In genomic region chr1:206723500-206724472, GRCh38 we compare ENCODE assay signal across 10 cellular contexts. TPM values are rescaled to one million over a fixed set of nuclear protein-coding genes. Genes with fewer than 3 reads are reported as not detected.
DNase-seq lines count a peak whose midpoint lies in the region; ATAC-seq and TF ChIP-seq lines count a peak whose summit lies in the region.
"Had no signal": no experiment of that assay in that cellular context is flagged by ENCODE, and none has a peak within 500 bp of the region (broad histone marks: within the 10 kb centered on the region; RNA-seq: fewer than 3 reads in every experiment).

No MANE protein-coding gene starts in this region.

- no peak overlapping the region for H3K4me3 ChIP-seq in breast epithelium
- peak overlapping the region in 1 of 4 donors; percentile 6 for H3K4me3 ChIP-seq in upper lobe of left lung
- H3K4me3 ChIP-seq in naive thymus-derived CD4-positive, alpha-beta T cell (ENCODE audit: low read length) = no peak overlapping the region

- peaks cover 41 to 60% (median 54%) of the 10 kb centered on the region in 7 donors for H3K4me1 Mint-ChIP-seq in naive thymus-derived CD4-positive, alpha-beta T cell

- peak in 1 of 4 donors; percentile 73 for TF ChIP-seq EP300 in upper lobe of left lung (IDR thresholded peaks at IDR 0.05)

- H3K27me3 ChIP-seq in breast epithelium (no peaks in the 10 kb centered on the region), upper lobe of left lung (no peaks in the 10 kb centered on the region)
- H3K27me3 ChIP-seq in naive thymus-derived CD4-positive, alpha-beta T cell (ENCODE audit: control insufficient read depth in 2 of 2, insufficient read depth in 2 of 2, low read length in 2 of 2) = no peaks in the 10 kb centered on the region
- H3K27me3 ChIP-seq: BE2C had no signal

- TF ChIP-seq CTCF in breast epithelium (IDR thresholded peaks at IDR 0.05) = peak in 2 of 3 donors; percentile 14 to 20
- TF ChIP-seq CTCF in upper lobe of left lung (IDR thresholded peaks at IDR 0.05) = peak in 3 of 6 experiments; percentile 42 to 64 (median 51)

- intact Hi-C loops in breast epithelium (cut with DNase I; ENCODE audit: low total_unique reads) = no loop called here
- intact Hi-C loops in naive thymus-derived CD4-positive, alpha-beta T cell (cut with micrococcal nuclease) = loop anchor here in 1 of 2 donors (2.0 kb wide), 1 partner anchor 21 kb away; no protein-coding TSS in a partner anchor

- H3K4me1 ChIP-seq in breast epithelium = peaks cover 0 to 27% of the 10 kb centered on the region in 2 donors
- H3K4me1 ChIP-seq in upper lobe of left lung = peaks cover 45 to 60% (median 53%) of the 10 kb centered on the region in 4 donors
- H3K4me1 ChIP-seq in naive thymus-derived CD4-positive, alpha-beta T cell (ENCODE audit: control insufficient read depth in 2 of 2, insufficient read depth in 2 of 2, low read length in 2 of 2) = peaks cover 17 to 25% of the 10 kb centered on the region in 2 donors

- H3K36me3 Mint-ChIP-seq in naive thymus-derived CD4-positive, alpha-beta T cell = peaks cover 0 to 4% (median 0%) of the 10 kb centered on the region in 5 donors

- H3K9me3 ChIP-seq in breast epithelium (no peaks in the 10 kb centered on the region), upper lobe of left lung (no peaks in the 10 kb centered on the region)
- no peaks in the 10 kb centered on the region for H3K9me3 ChIP-seq in naive thymus-derived CD4-positive, alpha-beta T cell (ENCODE audit: control insufficient read depth in 2 of 3, low read length in 3 of 3)
- H3K9me3 ChIP-seq: BE2C had no signal

- no peaks in the 10 kb centered on the region for H3K27me3 Mint-ChIP-seq in naive thymus-derived CD4-positive, alpha-beta T cell

- H3K4me3 Mint-ChIP-seq in naive thymus-derived CD4-positive, alpha-beta T cell = no peak overlapping the region

- H3K36me3 ChIP-seq in breast epithelium = no peaks in the 10 kb centered on the region
- H3K36me3 ChIP-seq in upper lobe of left lung = peaks cover 0 to 3% (median 0%) of the 10 kb centered on the region in 4 donors
- H3K36me3 ChIP-seq in naive thymus-derived CD4-positive, alpha-beta T cell (ENCODE audit: control insufficient read depth in 2 of 3, insufficient read depth in 3 of 3, low read length in 3 of 3) = peaks cover 0 to under 1% (median 0%) of the 10 kb centered on the region in 3 experiments
- H3K36me3 ChIP-seq: BE2C had no signal

- 56 to 62% methylated on average over 14 to 16 of the region's 16 CpGs for WGBS in upper lobe of left lung, 2 donors

- CTCF ChIA-PET in naive thymus-derived CD4-positive, alpha-beta T cell (lab: Charles Lee) = interaction anchor here (0.9 to 7.1 kb wide), 10 partner anchors 8 to 259 kb away, joined by 3 to 61 read pairs (median 6); no protein-coding TSS in a partner anchor

- POLR2A ChIA-PET in naive thymus-derived CD4-positive, alpha-beta T cell (lab: Charles Lee) = interaction anchor here (1.4 to 1.6 kb wide), 2 partner anchors 9 to 12 kb away, joined by 3 to 7 read pairs; no protein-coding TSS in a partner anchor

- peaks cover 0 to under 1% (median 0%) of the 10 kb centered on the region in 11 donors for H3K9me3 Mint-ChIP-seq in naive thymus-derived CD4-positive, alpha-beta T cell

- peak; percentile 67 to 87 for ATAC-seq in upper lobe of left lung (ENCODE audit: low FRiP score in 2 of 2)
- no peak for ATAC-seq in HG02870 (IDR thresholded peaks at IDR 0.05; ENCODE audit: unreplicated experiment)
- ATAC-seq in naive thymus-derived CD4-positive, alpha-beta T cell = no peak

- H3K27ac Mint-ChIP-seq in naive thymus-derived CD4-positive, alpha-beta T cell = peak overlapping the region in 4 of 9 donors; percentile 12 to 83 (median 46)

- DNase-seq in activated CD8-positive, alpha-beta memory T cell treated with anti-CD3 and anti-CD28 coated beads for 24 hours = peak; percentile 46
- no peak for DNase-seq in activated CD8-positive, alpha-beta memory T cell treated with anti-CD3 and anti-CD28 coated beads, Interleukin-2, amount 50 U/mL, for 48 hours
- DNase-seq in breast epithelium (ENCODE audit: low spot score in 2 of 2) = peak in 1 of 2 donors; percentile 51
- peak; percentile 31 for DNase-seq in left kidney (ENCODE audit: low read depth, low spot score)
- DNase-seq in upper lobe of left lung = peak; percentile 63 to 84
- DNase-seq in stimulated activated CD4-positive, alpha-beta T cell treated with anti-CD3 and anti-CD28 coated beads, Interleukin-4, amount 100 ng/mL, for 1 hour = no peak
- no peak for DNase-seq in naive thymus-derived CD4-positive, alpha-beta T cell
- DNase-seq: BE2C had no signal

- TF ChIP-seq POLR2A in breast epithelium (IDR thresholded peaks at IDR 0.05) (no peak), upper lobe of left lung (IDR thresholded peaks at IDR 0.05) (no peak)

- H3K27ac ChIP-seq in breast epithelium (peak overlapping the region; percentile 73 to 81), upper lobe of left lung (peak overlapping the region; percentile 72 to 87 (median 79))
- no peak overlapping the region for H3K27ac ChIP-seq in naive thymus-derived CD4-positive, alpha-beta T cell (ENCODE audit: low read depth, low read length)

RNA-seq across cellular contexts. Expression of gene MAPKAPK2, which starts 39.1 kb away (rescaled TPM):
- total RNA-seq in breast epithelium (10 to 100 TPM; 47.4 to 69.2 (median 67.2) TPM), upper lobe of left lung (100 to 1,000 TPM in 2 of 6 donors, 10 to 100 TPM in 4; 64.8 to 135 (median 84.3) TPM)
- total RNA-seq in naive thymus-derived CD4-positive, alpha-beta T cell = 100 to 1,000 TPM in 1 of 5 experiments, 10 to 100 TPM in 4; 49.6 to 123 (median 80.5) TPM
- 1 to 10 TPM; 1.4 to 2.0 TPM for polyA plus RNA-seq in naive thymus-derived CD4-positive, alpha-beta T cell

RNA-seq across cellular contexts. Expression of gene IL19, which starts 46.8 kb away (rescaled TPM):
- total RNA-seq in breast epithelium (not detected), upper lobe of left lung (not detected)
- not detected for total RNA-seq in naive thymus-derived CD4-positive, alpha-beta T cell
- not detected for polyA plus RNA-seq in naive thymus-derived CD4-positive, alpha-beta T cell
- total RNA-seq: temporal lobe had no signal

RNA-seq across cellular contexts. Expression of gene IL10, which starts 48.5 kb away (rescaled TPM):
- total RNA-seq in breast epithelium (1 to 10 TPM in 2 of 3 donors, under 1 TPM in 1; 0.98 to 5.3 (median 4.3) TPM), upper lobe of left lung (1 to 10 TPM in 4 of 6 donors, under 1 TPM in 2; 0.55 to 5.2 (median 3.3) TPM)
- 1 to 10 TPM in 2 of 5 experiments, under 1 TPM in 2, not detected in 1; 0.19 to 2.7 (median 0.69) TPM for total RNA-seq in naive thymus-derived CD4-positive, alpha-beta T cell
- not detected for polyA plus RNA-seq in naive thymus-derived CD4-positive, alpha-beta T cell
- total RNA-seq: temporal lobe had no signal

Comparison
In these comparisons a context has a peak if more than half of its experiments do, and no peak if none do; other contexts are left out.
1. DNase-seq: peak in activated CD8-positive, alpha-beta memory T cell treated with anti-CD3 and anti-CD28 coated beads for 24 hours (single experiment), left kidney (single experiment) and upper lobe of left lung (2 of 2); none in activated CD8-positive, alpha-beta memory T cell treated with anti-CD3 and anti-CD28 coated beads, Interleukin-2, amount 50 U/mL, for 48 hours (single experiment), stimulated activated CD4-positive, alpha-beta T cell treated with anti-CD3 and anti-CD28 coated beads, Interleukin-4, amount 100 ng/mL, for 1 hour (single experiment) and naive thymus-derived CD4-positive, alpha-beta T cell (0 of 9).
2. ATAC-seq: peak in upper lobe of left lung (2 of 2); none in HG02870 (single experiment) and naive thymus-derived CD4-positive, alpha-beta T cell (single experiment).